Comparison of ENCODE assay signal across 32 cellular contexts in the genomic region with DNA sequence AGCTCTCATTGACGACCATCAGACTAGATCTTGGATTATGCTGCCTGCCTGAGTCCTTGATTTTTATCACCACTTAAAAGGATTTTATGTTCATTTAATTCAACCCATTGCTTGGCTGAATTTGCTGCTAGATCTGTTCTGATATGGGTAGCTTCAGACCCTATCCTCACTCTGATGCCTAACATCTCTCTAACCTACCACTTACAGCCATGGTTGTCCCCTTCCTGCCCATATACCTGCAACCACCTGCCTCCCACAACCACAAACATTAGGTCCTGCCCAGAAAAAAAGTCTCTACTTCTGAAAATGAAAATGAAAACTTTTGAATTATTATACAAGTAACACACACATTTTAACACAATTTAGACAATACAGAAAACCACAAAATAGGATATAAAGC.
"Had no signal": no experiment of that assay in that cellular context is flagged by ENCODE, and none has a peak within 500 bp of the region (broad histone marks: within the 10 kb centered on the region; RNA-seq: fewer than 3 reads in every experiment).

No MANE protein-coding gene starts in this region.

- H3K4me3 ChIP-seq: MG63 had no signal

- H3K27me3 ChIP-seq: MG63 had no signal

- H3K36me3 ChIP-seq: MG63 had no signal

- H3K9me3 ChIP-seq: MG63 had no signal

- DNase-seq: Karpas-422, KG1, MG63, NCI-H1048, NCI-H1092, NCI-H1092 treated with DMSO at 0.1 percent for 48 hours, NCI-H1105, NCI-H1105 treated with DMSO at 0.1 percent for 48 hours, NCI-H1417, NCI-H1417 treated with DMSO at 0.1 percent for 48 hours, NCI-H1436, NCI-H1436 treated with DMSO at 0.1 percent for 48 hours, NCI-H146, NCI-H1694, NCI-H1694 treated with DMSO at 0.1 percent for 48 hours, NCI-H187, NCI-H187 treated with DMSO at 0.1 percent for 48 hours, NCI-H1930, NCI-H2029, NCI-H2029 treated with DMSO at 0.1 percent for 48 hours, NCI-H2081, NCI-H2081 treated with DMSO at 0.1 percent for 48 hours, NCI-H2107, NCI-H2171, NCI-H2171 treated with DMSO at 0.1 percent for 48 hours, NCI-H2227 treated with DMSO at 0.1 percent for 48 hours, NCI-H226, NCI-H345, NCI-H446, NCI-H446 treated with DMSO at 0.1 percent for 48 hours, NCI-H510A, NCI-H510A treated with DMSO at 0.1 percent for 48 hours had no signal
